In genomic region chr12:3898751-3899150, GRCh38 we compare ENCODE assay signal across 17 cellular contexts.
DNase-seq lines count a peak whose midpoint lies in the region; ATAC-seq and TF ChIP-seq lines count a peak whose summit lies in the region.
"Had no signal": no experiment of that assay in that cellular context is flagged by ENCODE, and none has a peak within 500 bp of the region (broad histone marks: within the 10 kb centered on the region; RNA-seq: fewer than 3 reads in every experiment).

No MANE protein-coding gene starts in this region.

- no peak for DNase-seq in T-helper 2 cell treated with Interferon-gamma antibody and Interleukin-4, amounts not matched to agents 5 μg/mL and 100 μg/mL, for 36 hours (ENCODE audit: low spot score)
- DNase-seq in T-helper 2 cell (no peak), HL-60 (ENCODE audit: low read depth in 1 of 2, low spot score in 1 of 2) (no peak), KG1 (lab: John Stamatoyannopoulos, UW) (no peak)
- DNase-seq: DMS53, HCEC 1CT, Kasumi-1, NCI-H1417 treated with DMSO at 0.1 percent for 48 hours, NCI-H2029 treated with DMSO at 0.1 percent for 48 hours, NCI-H510A treated with DMSO at 0.1 percent for 48 hours, SHP77 treated with DMSO at 0.1 percent for 48 hours had no signal

- H3K27ac ChIP-seq in HL-60 (replicated peaks) (peak overlapping the region; percentile 83), neutrophil (peak overlapping the region; percentile 75)
- H3K27ac ChIP-seq: 22Rv1, BLaER1 had no signal

- TF ChIP-seq POLR2A in GM18505 (IDR thresholded peaks at IDR 0.05; ENCODE audit: borderline replicate concordance, extremely low read depth, insufficient read depth, insufficient read length): no peak

- H3K27me3 Mint-ChIP-seq in T-helper 2 cell treated with Interferon-gamma antibody and Interleukin-4, amounts not matched to agents 5 μg/mL and 100 μg/mL, for 36 hours (ENCODE audit: low read depth): no peaks in the 10 kb centered on the region
- no peaks in the 10 kb centered on the region for H3K27me3 Mint-ChIP-seq in dendritic cell treated with granulocyte-macrophage colony-stimulating factor and Interleukin-4, amounts not matched to agents 40 ng/mL and 50 ng/mL, for 4 days

- H3K27me3 ChIP-seq in HL-60 (ENCODE audit: insufficient read depth, poor library complexity, severe bottlenecking): no peaks in the 10 kb centered on the region
- no peaks in the 10 kb centered on the region for H3K27me3 ChIP-seq in neutrophil
- H3K27me3 ChIP-seq: BLaER1 had no signal

- peaks cover 31 to 41% of the 10 kb centered on the region in 2 experiments for H3K4me1 ChIP-seq in neutrophil (ENCODE audit: control insufficient read depth in 1 of 2, insufficient read depth in 1 of 2, low read depth in 1 of 2, low read length in 1 of 2)

- H3K36me3 Mint-ChIP-seq in T-helper 2 cell treated with Interferon-gamma antibody and Interleukin-4, amounts not matched to agents 5 μg/mL and 100 μg/mL, for 36 hours (ENCODE audit: low read depth): no peaks in the 10 kb centered on the region
- no peaks in the 10 kb centered on the region for H3K36me3 Mint-ChIP-seq in dendritic cell treated with granulocyte-macrophage colony-stimulating factor and Interleukin-4, amounts not matched to agents 40 ng/mL and 50 ng/mL, for 4 days (ENCODE audit: low read depth)

- H3K9me3 ChIP-seq in neutrophil: no peaks in the 10 kb centered on the region
- H3K9me3 ChIP-seq: BLaER1 had no signal

- H3K4me3 ChIP-seq in HL-60 (replicated peaks; ENCODE audit: insufficient read depth, low read length) (no peak overlapping the region), neutrophil (ENCODE audit: low read depth in 1 of 2, low read length in 1 of 2) (no peak overlapping the region)
- H3K4me3 ChIP-seq: BLaER1 had no signal

- H3K4me1 Mint-ChIP-seq in T-helper 2 cell treated with Interferon-gamma antibody and Interleukin-4, amounts not matched to agents 5 μg/mL and 100 μg/mL, for 36 hours (ENCODE audit: low read depth): peaks cover 38% of the 10 kb centered on the region
- peaks cover 11% of the 10 kb centered on the region for H3K4me1 Mint-ChIP-seq in dendritic cell treated with granulocyte-macrophage colony-stimulating factor and Interleukin-4, amounts not matched to agents 40 ng/mL and 50 ng/mL, for 4 days (ENCODE audit: low read depth)

- no peaks in the 10 kb centered on the region for H3K36me3 ChIP-seq in neutrophil
- H3K36me3 ChIP-seq: BLaER1 had no signal

- TF ChIP-seq CTCF in HL-60 (IDR thresholded peaks at IDR 0.05; ENCODE audit: insufficient read depth, low read length) (no peak), neutrophil (IDR thresholded peaks at IDR 0.05) (no peak)

- intact Hi-C loops in dendritic cell treated with granulocyte-macrophage colony-stimulating factor and Interleukin-4, amounts not matched to agents 40 ng/mL and 50 ng/mL, for 4 days (cut with micrococcal nuclease): no loop called here

- no peak for ATAC-seq in GM18868 (IDR thresholded peaks at IDR 0.05; ENCODE audit: unreplicated experiment)
- ATAC-seq in GM18505 (IDR thresholded peaks at IDR 0.05; ENCODE audit: unreplicated experiment): no peak

- H3K4me3 Mint-ChIP-seq in T-helper 2 cell treated with Interferon-gamma antibody and Interleukin-4, amounts not matched to agents 5 μg/mL and 100 μg/mL, for 36 hours: no peak overlapping the region
- no peak overlapping the region for H3K4me3 Mint-ChIP-seq in dendritic cell treated with granulocyte-macrophage colony-stimulating factor and Interleukin-4, amounts not matched to agents 40 ng/mL and 50 ng/mL, for 4 days

- no peaks in the 10 kb centered on the region for H3K9me3 Mint-ChIP-seq in T-helper 2 cell treated with Interferon-gamma antibody and Interleukin-4, amounts not matched to agents 5 μg/mL and 100 μg/mL, for 36 hours
- H3K9me3 Mint-ChIP-seq in dendritic cell treated with granulocyte-macrophage colony-stimulating factor and Interleukin-4, amounts not matched to agents 40 ng/mL and 50 ng/mL, for 4 days: no peaks in the 10 kb centered on the region

- peak overlapping the region; percentile 42 for H3K27ac Mint-ChIP-seq in T-helper 2 cell treated with Interferon-gamma antibody and Interleukin-4, amounts not matched to agents 5 μg/mL and 100 μg/mL, for 36 hours
- peak overlapping the region; percentile 94 for H3K27ac Mint-ChIP-seq in dendritic cell treated with granulocyte-macrophage colony-stimulating factor and Interleukin-4, amounts not matched to agents 40 ng/mL and 50 ng/mL, for 4 days
